Comparison of ENCODE assay signal across 16 cellular contexts in genomic region chr10:11344550-11344949, GRCh38.
A peak's percentile ranks its signal among the peaks of the same experiment; 100 is the strongest.
DNase-seq lines count a peak whose midpoint lies in the region; TF ChIP-seq lines count a peak whose summit lies in the region.
"Had no signal": no experiment of that assay in that cellular context is flagged by ENCODE, and none has a peak within 500 bp of the region (broad histone marks: within the 10 kb centered on the region; RNA-seq: fewer than 3 reads in every experiment).

No MANE protein-coding gene starts in this region.

- H3K27ac Mint-ChIP-seq in activated CD4-positive, alpha-beta memory T cell treated with anti-CD3 and anti-CD28 coated beads for 36 hours, result peak overlapping the region; percentile 36

- peaks cover 5% of the 10 kb centered on the region for H3K9me3 ChIP-seq in BLaER1
- H3K9me3 ChIP-seq in DOHH2 (ENCODE audit: control insufficient read depth, insufficient read depth, low read length), result no peaks in the 10 kb centered on the region
- H3K9me3 ChIP-seq: pancreas, tibial artery had no signal

- peaks cover 5% of the 10 kb centered on the region for H3K4me1 Mint-ChIP-seq in activated CD4-positive, alpha-beta memory T cell treated with anti-CD3 and anti-CD28 coated beads for 36 hours (ENCODE audit: low read depth)

- H3K27me3 ChIP-seq in BLaER1 (no peaks in the 10 kb centered on the region; the same call in 1 of the 2 replicates), DOHH2 (ENCODE audit: control insufficient read depth, low read length) (no peaks in the 10 kb centered on the region), H7 (ENCODE audit: control insufficient read depth, insufficient read depth, low read length) (no peaks in the 10 kb centered on the region)
- H3K27me3 ChIP-seq: brain microvascular endothelial cell, pancreas had no signal

- H3F3A ChIP-seq in DOHH2 (ENCODE audit: control insufficient read depth, insufficient read depth), result no peaks in the 10 kb centered on the region

- H3K9me2 ChIP-seq in DOHH2 (replicated peaks; ENCODE audit: control insufficient read depth, low read length), result no peaks in the 10 kb centered on the region

- no peaks in the 10 kb centered on the region for H3K36me3 Mint-ChIP-seq in activated CD4-positive, alpha-beta memory T cell treated with anti-CD3 and anti-CD28 coated beads for 36 hours

- H3K4me1 ChIP-seq in BLaER1 (peaks cover 33% of the 10 kb centered on the region), DOHH2 (ENCODE audit: control insufficient read depth, low read length) (peaks cover 4% of the 10 kb centered on the region)
- H3K4me1 ChIP-seq: pancreas had no signal

- H3K4me2 ChIP-seq in BLaER1 (peak overlapping the region; percentile 61), DOHH2 (ENCODE audit: low read length) (peak overlapping the region; percentile 14; the same call in 1 of the 2 replicates)

- DNase-seq in activated CD4-positive, alpha-beta memory T cell treated with anti-CD3 and anti-CD28 coated beads for 36 hours, result peak; percentile 50
- peak; percentile 36 for DNase-seq in islet precursor cell
- DNase-seq in H7, result no peak
- DNase-seq in T-helper 1 cell, result no peak
- no peak for DNase-seq in DMS114 treated with DMSO at 0.1 percent for 48 hours (lab: John Stamatoyannopoulos, UW; ENCODE audit: unreplicated experiment)
- no peak for DNase-seq in cortex of kidney (lab: John Stamatoyannopoulos, UW)
- DNase-seq: brain microvascular endothelial cell; left ventricle myocardium superior; NCI-H1417 treated with DMSO at 0.1 percent for 48 hours; NCI-H82; stimulated activated CD4-positive, alpha-beta T cell treated with anti-CD3 and anti-CD28 coated beads, Interleukin-2, amount 100 ng/mL, for 48 hours; tibial artery had no signal

- no peak for TF ChIP-seq CTCF in DOHH2 (IDR thresholded peaks at IDR 0.05; ENCODE audit: low read depth, low read length, poor library complexity, severe bottlenecking)

- no peaks in the 10 kb centered on the region for H4K20me1 ChIP-seq in BLaER1
- no peaks in the 10 kb centered on the region for H4K20me1 ChIP-seq in DOHH2 (ENCODE audit: control insufficient read depth, insufficient read depth, low read depth, low read length)

- H3K9ac ChIP-seq in BLaER1, result no peak overlapping the region

- H3K4me3 Mint-ChIP-seq in activated CD4-positive, alpha-beta memory T cell treated with anti-CD3 and anti-CD28 coated beads for 36 hours, result no peak overlapping the region

- no peaks in the 10 kb centered on the region for H3K36me3 ChIP-seq in BLaER1
- H3K36me3 ChIP-seq in DOHH2 (ENCODE audit: control insufficient read depth, low read length), result no peaks in the 10 kb centered on the region
- no peaks in the 10 kb centered on the region for H3K36me3 ChIP-seq in H7 (replicated peaks; ENCODE audit: control insufficient read depth, insufficient read depth, low read length)
- H3K36me3 ChIP-seq: brain microvascular endothelial cell, pancreas, tibial artery had no signal

- POLR2A ChIA-PET in activated CD4-positive, alpha-beta memory T cell treated with anti-CD3 and anti-CD28 coated beads for 36 hours (lab: Charles Lee), result no interaction called here

- CTCF ChIA-PET in activated CD4-positive, alpha-beta memory T cell treated with anti-CD3 and anti-CD28 coated beads for 36 hours (lab: Charles Lee), result no interaction called here

- H3K27ac ChIP-seq in BLaER1, result 0 out of 2 replicates have a peak overlapping the region, but pooled peaks have one; percentile 32
- no peak overlapping the region for H3K27ac ChIP-seq in DOHH2 (ENCODE audit: low read depth, low read length)
- H3K27ac ChIP-seq: brain microvascular endothelial cell, pancreas had no signal

- H3K9me3 Mint-ChIP-seq in activated CD4-positive, alpha-beta memory T cell treated with anti-CD3 and anti-CD28 coated beads for 36 hours, result peaks cover 6% of the 10 kb centered on the region
- H3K9me3 Mint-ChIP-seq: activated naive CD4-positive, alpha-beta T cell treated with anti-CD3 and anti-CD28 coated beads, Interleukin-2, amount 50 U/mL, for 72 hours had no signal

- no peaks in the 10 kb centered on the region for H3K79me2 ChIP-seq in DOHH2 (ENCODE audit: control insufficient read depth, low read length)

- H3K4me3 ChIP-seq in BLaER1 (no peak overlapping the region), DOHH2 (ENCODE audit: low read length) (no peak overlapping the region; the same call in 1 of the 2 replicates), H7 (ENCODE audit: insufficient read depth, low read depth, low read length) (no peak overlapping the region)
- H3K4me3 ChIP-seq: pancreas, tibial artery had no signal

- H3K27me3 Mint-ChIP-seq in activated CD4-positive, alpha-beta memory T cell treated with anti-CD3 and anti-CD28 coated beads for 36 hours, result no peaks in the 10 kb centered on the region

- intact Hi-C loops in activated CD4-positive, alpha-beta memory T cell treated with anti-CD3 and anti-CD28 coated beads for 36 hours (cut with micrococcal nuclease), result no loop called here

Comparison
In these comparisons a context has a peak if more than half of its experiments do, and no peak if none do; other contexts are left out.
1. DNase-seq: peak in activated CD4-positive, alpha-beta memory T cell treated with anti-CD3 and anti-CD28 coated beads for 36 hours (single experiment) and islet precursor cell (single experiment); none in H7 (single experiment), T-helper 1 cell (0 of 5), DMS114 treated with DMSO at 0.1 percent for 48 hours (single experiment) and cortex of kidney (single experiment).